ENCODE assay signal across 1 cellular context in genomic region chr16:23148513-23149266, GRCh38.
A peak's percentile ranks its signal among the peaks of the same experiment; 100 is the strongest.
TF ChIP-seq lines count a peak whose summit lies in the region.

No MANE protein-coding gene starts in this region.

TF ChIP-seq in A549, 52 proteins besides CTCF, POLR2A, EP300 and RAD21 (continued from another document):
- TF ChIP-seq PHF8 (IDR thresholded peaks at IDR 0.05; ENCODE audit: borderline replicate concordance, low read depth): peak; percentile 27; the same call in 1 of the 2 replicates
- TF ChIP-seq, protein P1, sequence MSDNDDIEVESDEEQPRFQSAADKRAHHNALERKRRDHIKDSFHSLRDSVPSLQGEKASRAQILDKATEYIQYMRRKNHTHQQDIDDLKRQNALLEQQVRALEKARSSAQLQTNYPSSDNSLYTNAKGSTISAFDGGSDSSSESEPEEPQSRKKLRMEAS (IDR thresholded peaks at IDR 0.05): peak; percentile 75
- TF ChIP-seq MYC (IDR thresholded peaks at IDR 0.05; ENCODE audit: borderline replicate concordance, low read length): peak; percentile 63; the same call in 1 of the 2 replicates
- TF ChIP-seq, protein P2, sequence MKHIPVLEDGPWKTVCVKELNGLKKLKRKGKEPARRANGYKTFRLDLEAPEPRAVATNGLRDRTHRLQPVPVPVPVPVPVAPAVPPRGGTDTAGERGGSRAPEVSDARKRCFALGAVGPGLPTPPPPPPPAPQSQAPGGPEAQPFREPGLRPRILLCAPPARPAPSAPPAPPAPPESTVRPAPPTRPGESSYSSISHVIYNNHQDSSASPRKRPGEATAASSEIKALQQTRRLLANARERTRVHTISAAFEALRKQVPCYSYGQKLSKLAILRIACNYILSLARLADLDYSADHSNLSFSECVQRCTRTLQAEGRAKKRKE (CRISPR knock-in tag; IDR thresholded peaks at IDR 0.05; ENCODE audit: low read depth): no peak
